1 cellular context compared by ENCODE assay signal in the genomic region with DNA sequence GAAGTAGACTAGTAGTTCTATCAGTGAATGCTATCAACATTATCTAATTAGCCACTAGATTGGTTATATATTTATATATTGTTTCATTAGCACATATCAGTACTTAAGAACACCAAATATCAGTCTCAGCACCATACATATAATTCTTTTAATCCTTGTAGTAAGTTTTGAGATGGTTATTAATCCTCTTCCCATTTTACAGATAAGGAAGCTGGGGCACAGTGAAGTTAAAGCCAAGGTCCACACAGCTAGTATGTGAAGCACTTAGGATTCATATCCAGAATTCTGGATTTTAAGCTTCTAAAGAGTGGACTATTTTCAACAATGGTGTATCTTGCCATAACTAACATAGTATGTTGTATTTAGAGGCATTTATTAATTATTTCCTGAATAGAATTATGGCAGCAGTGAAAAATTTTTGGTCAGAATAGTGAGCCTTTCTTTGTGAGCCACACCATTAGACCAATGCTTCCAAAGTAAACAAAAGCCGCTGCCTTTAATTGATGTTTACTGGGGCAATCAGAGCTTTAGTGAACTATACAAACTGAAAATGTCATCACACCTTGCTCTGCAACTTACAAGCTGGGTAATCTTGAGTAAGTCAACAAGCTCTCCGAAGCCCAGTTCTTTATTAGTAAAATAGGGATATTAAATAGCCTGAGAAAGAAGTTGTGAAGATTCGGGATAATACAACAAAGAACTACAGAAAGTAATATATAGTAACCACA.
TF ChIP-seq lines count a peak whose summit lies in the region.

No MANE protein-coding gene starts in this region.

TF ChIP-seq in HepG2, 621 proteins besides CTCF, POLR2A, EP300 and RAD21 (continued from another document):
- TF ChIP-seq, protein P1, sequence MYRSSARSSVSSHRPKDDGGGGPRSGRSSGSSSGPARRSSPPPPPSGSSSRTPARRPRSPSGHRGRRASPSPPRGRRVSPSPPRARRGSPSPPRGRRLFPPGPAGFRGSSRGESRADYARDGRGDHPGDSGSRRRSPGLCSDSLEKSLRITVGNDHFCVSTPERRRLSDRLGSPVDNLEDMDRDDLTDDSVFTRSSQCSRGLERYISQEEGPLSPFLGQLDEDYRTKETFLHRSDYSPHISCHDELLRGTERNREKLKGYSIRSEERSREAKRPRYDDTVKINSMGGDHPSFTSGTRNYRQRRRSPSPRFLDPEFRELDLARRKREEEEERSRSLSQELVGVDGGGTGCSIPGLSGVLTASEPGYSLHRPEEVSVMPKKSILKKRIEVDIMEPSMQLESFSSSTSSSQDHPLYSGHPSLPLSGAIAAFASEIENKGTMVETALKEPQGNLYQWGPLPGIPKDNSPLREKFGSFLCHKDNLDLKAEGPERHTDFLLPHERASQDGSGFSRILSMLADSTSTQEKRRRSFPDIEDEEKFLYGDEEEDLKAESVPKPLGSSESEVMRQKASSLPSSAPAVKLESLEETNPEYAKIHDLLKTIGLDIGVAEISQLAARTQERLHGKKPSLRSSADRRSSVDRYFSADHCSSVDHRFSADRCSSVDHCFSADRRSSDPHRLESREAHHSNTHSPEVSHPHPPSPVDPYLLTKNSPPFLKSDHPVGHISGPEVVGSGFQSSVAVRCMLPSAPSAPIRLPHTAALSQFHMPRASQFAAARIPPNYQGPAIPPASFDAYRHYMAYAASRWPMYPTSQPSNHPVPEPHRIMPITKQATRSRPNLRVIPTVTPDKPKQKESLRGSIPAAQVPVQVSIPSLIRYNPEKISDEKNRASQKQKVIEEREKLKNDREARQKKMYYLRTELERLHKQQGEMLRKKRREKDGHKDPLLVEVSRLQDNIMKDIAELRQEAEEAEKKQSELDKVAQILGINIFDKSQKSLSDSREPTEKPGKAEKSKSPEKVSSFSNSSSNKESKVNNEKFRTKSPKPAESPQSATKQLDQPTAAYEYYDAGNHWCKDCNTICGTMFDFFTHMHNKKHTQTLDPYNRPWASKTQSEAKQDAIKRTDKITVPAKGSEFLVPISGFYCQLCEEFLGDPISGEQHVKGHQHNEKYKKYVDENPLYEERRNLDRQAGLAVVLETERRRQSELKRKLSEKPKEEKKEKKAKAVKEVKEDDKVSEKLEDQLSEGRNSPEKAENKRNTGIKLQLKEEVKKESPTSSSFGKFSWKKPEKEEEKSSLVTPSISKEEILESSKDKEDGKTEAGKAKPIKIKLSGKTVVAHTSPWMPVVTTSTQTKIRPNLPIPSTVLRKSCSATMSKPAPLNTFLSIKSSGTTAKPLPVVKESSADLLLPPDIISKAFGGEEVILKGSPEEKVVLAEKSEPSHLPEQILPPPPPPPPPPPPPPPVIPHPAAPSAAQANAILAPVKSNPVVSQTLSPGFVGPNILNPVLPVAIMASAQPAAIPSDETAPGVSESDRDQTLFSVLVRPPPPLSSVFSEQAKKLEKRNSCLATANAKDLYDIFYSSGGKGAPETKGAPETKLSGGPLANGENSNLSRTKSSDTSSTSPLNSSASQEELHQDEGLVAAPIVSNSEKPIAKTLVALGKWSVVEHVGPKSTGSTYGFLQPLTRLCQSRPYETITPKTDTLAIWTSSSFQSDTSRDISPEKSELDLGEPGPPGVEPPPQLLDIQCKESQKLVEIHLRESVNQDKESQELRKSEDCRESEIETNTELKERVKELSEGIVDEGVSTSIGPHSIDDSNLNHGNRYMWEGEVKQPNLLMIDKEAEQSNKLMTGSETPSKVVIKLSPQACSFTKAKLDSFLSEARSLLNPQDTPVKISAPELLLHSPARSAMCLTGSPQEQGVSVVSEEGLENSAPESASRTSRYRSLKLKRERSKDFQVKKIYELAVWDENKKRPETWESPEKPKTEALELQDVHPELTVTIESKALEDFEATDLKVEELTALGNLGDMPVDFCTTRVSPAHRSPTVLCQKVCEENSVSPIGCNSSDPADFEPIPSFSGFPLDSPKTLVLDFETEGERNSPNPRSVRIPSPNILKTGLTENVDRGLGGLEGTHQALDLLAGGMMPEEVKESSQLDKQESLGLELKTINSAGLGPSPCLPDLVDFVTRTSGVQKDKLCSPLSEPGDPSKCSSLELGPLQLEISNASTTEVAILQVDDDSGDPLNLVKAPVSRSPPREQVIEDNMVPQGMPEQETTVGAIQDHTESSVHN (CRISPR knock-in tag; IDR thresholded peaks at IDR 0.05), result no peak
